In genomic region chr1:19045898-19046889, GRCh38 we compare ENCODE assay signal across 20 cellular contexts.
A peak's percentile ranks its signal among the peaks of the same experiment; 100 is the strongest.
DNase-seq lines count a peak whose midpoint lies in the region; ATAC-seq and TF ChIP-seq lines count a peak whose summit lies in the region.
"Had no signal": no experiment of that assay in that cellular context is flagged by ENCODE, and none has a peak within 500 bp of the region (broad histone marks: within the 10 kb centered on the region; RNA-seq: fewer than 3 reads in every experiment).

No MANE protein-coding gene starts in this region.

- H3K27ac ChIP-seq in right atrium auricular region (no peak overlapping the region), transverse colon (no peak overlapping the region)
- H3K27ac ChIP-seq: adrenal gland; BLaER1 treated with 17β-estradiol and CSF1 and Interleukin-3, amounts not matched to agents 10 nM and 100 nM; HL-60; RWPE1; SK-N-MC had no signal

- H3K27me3 Mint-ChIP-seq in effector memory CD8-positive, alpha-beta T cell: peaks cover 44 to 79% of the 10 kb centered on the region in 2 donors
- H3K27me3 Mint-ChIP-seq in nephron progenitor cell (ENCODE audit: low read depth, poor library complexity): peaks cover 37% of the 10 kb centered on the region
- peaks cover 26% of the 10 kb centered on the region for H3K27me3 Mint-ChIP-seq in activated CD8-positive, alpha-beta T cell treated with anti-CD3 and anti-CD28 coated beads, Interleukin-2, amount 10 ng/mL, durations not matched to agents 7 days and 5 days (ENCODE audit: low read depth)

- intact Hi-C loops in cardiac septum (cut with DNase I): no loop called here
- intact Hi-C loops in transverse colon (cut with DNase I; ENCODE audit: low total_unique reads): no loop called here

- WGBS in transverse colon (ENCODE audit: low coverage in 1 of 2), 2 donors: 53 to 64% methylated on average over 9 to 18 of the region's 18 CpGs

- TF ChIP-seq POLR2A in transverse colon (IDR thresholded peaks at IDR 0.05): no peak

- H3K4me1 Mint-ChIP-seq in effector memory CD8-positive, alpha-beta T cell (ENCODE audit: low read depth in 2 of 2): peaks cover 18 to 20% of the 10 kb centered on the region in 2 donors
- peaks cover 29% of the 10 kb centered on the region for H3K4me1 Mint-ChIP-seq in nephron progenitor cell
- H3K4me1 Mint-ChIP-seq in activated CD8-positive, alpha-beta T cell treated with anti-CD3 and anti-CD28 coated beads, Interleukin-2, amount 10 ng/mL, durations not matched to agents 7 days and 5 days (ENCODE audit: low read depth): peaks cover 4% of the 10 kb centered on the region
- H3K4me1 Mint-ChIP-seq: mesothelial cell of epicardium had no signal

- H3K4me3 ChIP-seq in right atrium auricular region (no peak overlapping the region), transverse colon (no peak overlapping the region)
- H3K4me3 ChIP-seq: adrenal gland; BLaER1 treated with 17β-estradiol and CSF1 and Interleukin-3, amounts not matched to agents 10 nM and 100 nM; GM23338; SK-N-MC had no signal

- H3K9me3 Mint-ChIP-seq in effector memory CD8-positive, alpha-beta T cell: no peaks in the 10 kb centered on the region
- no peaks in the 10 kb centered on the region for H3K9me3 Mint-ChIP-seq in nephron progenitor cell
- no peaks in the 10 kb centered on the region for H3K9me3 Mint-ChIP-seq in activated CD8-positive, alpha-beta T cell treated with anti-CD3 and anti-CD28 coated beads, Interleukin-2, amount 10 ng/mL, durations not matched to agents 7 days and 5 days (ENCODE audit: insufficient read depth)
- H3K9me3 Mint-ChIP-seq: activated CD4-positive, alpha-beta T cell treated with anti-CD3 and anti-CD28 coated beads, Interleukin-2, amount 10 ng/mL, durations not matched to agents 24 days and 14 days; activated T-helper 2 cell treated with anti-CD3 and anti-CD28 coated beads, Interferon-gamma antibody, Interleukin-2, Interleukin-4, amounts not matched to agents 10 μg/mL and 5 μg/mL and 100 μg/mL, durations not matched to agents 14 hours and 24 hours and 36 hours; GM23338; mesothelial cell of epicardium had no signal

- CTCF ChIA-PET in activated CD8-positive, alpha-beta T cell treated with anti-CD3 and anti-CD28 coated beads, Interleukin-2, amount 10 ng/mL, durations not matched to agents 7 days and 5 days (lab: Charles Lee): interaction anchor here (0.9 kb wide), 1 partner anchor 138 kb away, joined by 3 read pairs; no protein-coding TSS in a partner anchor

- H3K27me3 ChIP-seq in right atrium auricular region: peaks cover 0 to 5% of the 10 kb centered on the region in 2 donors
- peaks cover 13% of the 10 kb centered on the region for H3K27me3 ChIP-seq in transverse colon
- H3K27me3 ChIP-seq: adrenal gland; BLaER1 treated with 17β-estradiol and CSF1 and Interleukin-3, amounts not matched to agents 10 nM and 100 nM had no signal

- peaks cover 6% of the 10 kb centered on the region for H3K36me3 Mint-ChIP-seq in effector memory CD8-positive, alpha-beta T cell (ENCODE audit: insufficient read depth)
- H3K36me3 Mint-ChIP-seq in nephron progenitor cell (ENCODE audit: low read depth): no peaks in the 10 kb centered on the region
- no peaks in the 10 kb centered on the region for H3K36me3 Mint-ChIP-seq in activated CD8-positive, alpha-beta T cell treated with anti-CD3 and anti-CD28 coated beads, Interleukin-2, amount 10 ng/mL, durations not matched to agents 7 days and 5 days (ENCODE audit: low read depth)
- H3K36me3 Mint-ChIP-seq: mesothelial cell of epicardium had no signal

- H3K9me3 ChIP-seq in right atrium auricular region (no peaks in the 10 kb centered on the region), transverse colon (no peaks in the 10 kb centered on the region)
- H3K9me3 ChIP-seq: adrenal gland; BLaER1 treated with 17β-estradiol and CSF1 and Interleukin-3, amounts not matched to agents 10 nM and 100 nM had no signal

- ATAC-seq in effector memory CD8-positive, alpha-beta T cell (replicated peaks): no peak
- ATAC-seq in HG03095 (IDR thresholded peaks at IDR 0.05; ENCODE audit: unreplicated experiment): no peak
- ATAC-seq in activated CD8-positive, alpha-beta T cell treated with anti-CD3 and anti-CD28 coated beads, Interleukin-2, amount 10 ng/mL, durations not matched to agents 7 days and 5 days: no peak
- ATAC-seq: GM23338 had no signal

- H3K4me1 ChIP-seq in right atrium auricular region (no peaks in the 10 kb centered on the region), transverse colon (peaks cover 0 to 8% (median 0%) of the 10 kb centered on the region in 4 donors)

- DNase-seq in cardiac septum (ENCODE audit: low spot score) (peak; percentile 57), right atrium auricular region (ENCODE audit: low spot score) (no peak), nephron progenitor cell (no peak), transverse colon (peak; percentile 29)
- DNase-seq in effector memory CD8-positive, alpha-beta T cell: no peak
- DNase-seq in activated CD8-positive, alpha-beta memory T cell treated with anti-CD3 and anti-CD28 coated beads, Interleukin-2, amount 50 U/mL, for 4 hours: no peak
- DNase-seq in activated CD8-positive, alpha-beta T cell treated with anti-CD3 and anti-CD28 coated beads, Interleukin-2, amount 10 ng/mL, durations not matched to agents 7 days and 5 days: no peak
- DNase-seq: activated CD4-positive, alpha-beta T cell treated with anti-CD3 and anti-CD28 coated beads, Interleukin-2, amount 10 ng/mL, durations not matched to agents 24 days and 14 days; Calu3; NCI-H1417 treated with DMSO at 0.1 percent for 48 hours; NCI-H510A treated with DMSO at 0.1 percent for 48 hours had no signal

- POLR2A ChIA-PET in activated CD8-positive, alpha-beta T cell treated with anti-CD3 and anti-CD28 coated beads, Interleukin-2, amount 10 ng/mL, durations not matched to agents 7 days and 5 days (lab: Charles Lee): interaction anchor here (0.7 kb wide), 1 partner anchor 106 kb away, joined by 3 read pairs; no protein-coding TSS in a partner anchor

- no peak for TF ChIP-seq CTCF in right atrium auricular region (IDR thresholded peaks at IDR 0.05)
- no peak for TF ChIP-seq CTCF in nephron progenitor cell (IDR thresholded peaks at IDR 0.05)
- no peak for TF ChIP-seq CTCF in transverse colon (IDR thresholded peaks at IDR 0.05)

- in situ Hi-C loops in transverse colon (cut with MboI; ENCODE audit: low pct_ligation_motif_present in 1 of 4, low pct_unique_long_range_greater_than_20kb in 1 of 4, low sequenced_read_pairs in 3 of 4): no loop called here

- H3K36me3 ChIP-seq in right atrium auricular region: no peaks in the 10 kb centered on the region
- no peaks in the 10 kb centered on the region for H3K36me3 ChIP-seq in transverse colon
- H3K36me3 ChIP-seq: adrenal gland; BLaER1 treated with 17β-estradiol and CSF1 and Interleukin-3, amounts not matched to agents 10 nM and 100 nM had no signal

- H3K4me3 Mint-ChIP-seq in effector memory CD8-positive, alpha-beta T cell: peak overlapping the region; percentile 64 to 68
- H3K4me3 Mint-ChIP-seq in nephron progenitor cell: peak overlapping the region; percentile 25
- H3K4me3 Mint-ChIP-seq in activated CD8-positive, alpha-beta T cell treated with anti-CD3 and anti-CD28 coated beads, Interleukin-2, amount 10 ng/mL, durations not matched to agents 7 days and 5 days: no peak overlapping the region
- H3K4me3 Mint-ChIP-seq: activated CD4-positive, alpha-beta T cell treated with anti-CD3 and anti-CD28 coated beads, Interleukin-2, amount 10 ng/mL, durations not matched to agents 24 days and 14 days; GM23338; mesothelial cell of epicardium had no signal

- H3K27ac Mint-ChIP-seq in effector memory CD8-positive, alpha-beta T cell: peak overlapping the region in 1 of 2 donors; percentile 47
- no peak overlapping the region for H3K27ac Mint-ChIP-seq in nephron progenitor cell
- no peak overlapping the region for H3K27ac Mint-ChIP-seq in activated CD8-positive, alpha-beta T cell treated with anti-CD3 and anti-CD28 coated beads, Interleukin-2, amount 10 ng/mL, durations not matched to agents 7 days and 5 days
- H3K27ac Mint-ChIP-seq: activated CD4-positive, alpha-beta T cell treated with anti-CD3 and anti-CD28 coated beads, Interleukin-2, amount 10 ng/mL, durations not matched to agents 24 days and 14 days; activated T-helper 2 cell treated with anti-CD3 and anti-CD28 coated beads, Interferon-gamma antibody, Interleukin-2, Interleukin-4, amounts not matched to agents 10 μg/mL and 5 μg/mL and 100 μg/mL, durations not matched to agents 14 hours and 24 hours and 36 hours; GM23338; mesothelial cell of epicardium had no signal

- no peak for TF ChIP-seq EP300 in transverse colon (IDR thresholded peaks at IDR 0.05; ENCODE audit: low read depth)

Comparison
In these comparisons a context has a peak if more than half of its experiments do, and no peak if none do; other contexts are left out.
1. DNase-seq: peak in cardiac septum (single experiment) and transverse colon (single experiment); none in right atrium auricular region (single experiment), effector memory CD8-positive, alpha-beta T cell (0 of 3), nephron progenitor cell (single experiment), activated CD8-positive, alpha-beta memory T cell treated with anti-CD3 and anti-CD28 coated beads, Interleukin-2, amount 50 U/mL, for 4 hours (single experiment) and activated CD8-positive, alpha-beta T cell treated with anti-CD3 and anti-CD28 coated beads, Interleukin-2, amount 10 ng/mL, durations not matched to agents 7 days and 5 days (single experiment).